ENCODE assay signal across 8 cellular contexts in the genomic region with DNA sequence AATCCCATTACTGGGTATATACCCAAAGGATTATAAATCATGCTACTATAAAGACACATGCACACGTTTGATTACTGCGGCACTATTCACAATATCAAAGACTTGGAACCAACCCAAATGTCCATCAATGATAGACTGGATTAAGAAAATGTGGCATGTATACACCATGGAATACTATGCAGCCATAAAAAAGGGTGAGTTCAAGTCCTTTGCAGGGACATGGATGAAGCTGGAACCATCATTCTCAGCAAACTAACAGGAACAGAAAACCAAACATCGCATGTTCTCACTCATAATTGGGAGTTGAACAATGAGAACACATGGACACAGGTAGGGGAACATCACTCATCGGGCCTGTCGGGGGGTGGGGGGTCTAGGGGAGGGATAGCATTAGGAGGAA. TPM values are rescaled to one million over a fixed set of nuclear protein-coding genes. Genes with fewer than 3 reads are reported as not detected.
"Had no signal": no experiment of that assay in that cellular context is flagged by ENCODE, and none has a peak within 500 bp of the region (broad histone marks: within the 10 kb centered on the region; RNA-seq: fewer than 3 reads in every experiment).

No MANE protein-coding gene starts in this region.

RNA-seq across cellular contexts. Expression of a gene that starts 54.7 kb away (rescaled TPM):
- total RNA-seq: activated CD4-positive, alpha-beta memory T cell treated with anti-CD3 and anti-CD28 coated beads, Interleukin-2, amount 10 ng/mL, durations not matched to agents 7 days and 5 days; activated CD4-positive, alpha-beta T cell treated with anti-CD3 and anti-CD28 coated beads, Interleukin-2, amount 10 ng/mL, durations not matched to agents 7 days and 5 days; activated CD8-positive, alpha-beta memory T cell treated with anti-CD3 and anti-CD28 coated beads, Interleukin-2, amount 10 ng/mL, durations not matched to agents 7 days and 5 days; activated CD8-positive, alpha-beta T cell treated with anti-CD3 and anti-CD28 coated beads, Interleukin-2, amount 10 ng/mL, durations not matched to agents 7 days and 5 days; T-helper 1 cell treated with Interleukin-12 subunit alpha and Interleukin-12 subunit beta and Interleukin-4 antibody, amounts not matched to agents 30 ng/mL and 1 ng/mL, for 36 hours; T-helper 17 cell; T-helper 2 cell treated with Interferon-gamma antibody and Interleukin-4, amounts not matched to agents 100 ng/mL and 5 ng/mL, for 36 hours; WTC11 had no signal
